14 cellular contexts compared by ENCODE assay signal in the genomic region with DNA sequence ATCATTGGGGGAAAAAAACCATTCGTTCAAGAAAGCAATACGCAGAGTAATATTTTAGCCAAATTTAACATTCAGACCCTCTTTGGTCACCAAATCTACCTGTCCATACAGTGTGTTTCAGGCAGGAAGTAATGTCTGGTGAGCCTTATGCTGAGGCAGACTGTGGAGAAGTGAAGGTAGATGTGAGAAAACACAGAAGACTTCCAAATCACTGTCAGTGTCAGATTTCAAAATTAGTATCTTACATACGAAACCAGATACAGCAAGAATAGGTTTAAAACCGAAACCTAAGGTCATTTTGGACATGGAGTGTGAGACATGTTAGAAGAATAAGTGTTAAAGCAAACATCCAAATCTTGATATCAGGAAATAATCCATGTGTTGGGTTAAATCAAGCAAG.
"Had no signal": no experiment of that assay in that cellular context is flagged by ENCODE, and none has a peak within 500 bp of the region (broad histone marks: within the 10 kb centered on the region; RNA-seq: fewer than 3 reads in every experiment).

No MANE protein-coding gene starts in this region.

- H3K4me1 ChIP-seq: colonic mucosa, foreskin keratinocyte had no signal

- H3K27ac ChIP-seq: colonic mucosa, foreskin keratinocyte had no signal

- H3K9me3 ChIP-seq: colonic mucosa had no signal

- ATAC-seq: foreskin keratinocyte; left colon; left ventricle myocardium superior; naive thymus-derived CD4-positive, alpha-beta T cell had no signal

- DNase-seq: colonic mucosa; dermis blood vessel endothelial cell; erythroblast; foreskin keratinocyte; head of caudate nucleus; hippocampal formation; left colon; left ventricle myocardium superior; naive thymus-derived CD4-positive, alpha-beta T cell; nephron progenitor cell; small intestine; stimulated activated CD4-positive, alpha-beta T cell treated with anti-CD3 and anti-CD28 coated beads, Interleukin-2, amount 100 ng/mL, for 48 hours; stimulated activated naive CD4-positive, alpha-beta T cell treated with Interleukin-2 at 50 U/mL for 16 hours; trophoblast cell had no signal

- H3K27me3 ChIP-seq: colonic mucosa, foreskin keratinocyte had no signal

- H3K36me3 ChIP-seq: colonic mucosa had no signal

- H3K4me3 ChIP-seq: colonic mucosa had no signal
